ENCODE assay signal across 27 cellular contexts in genomic region chr7:14841086-14841485, GRCh38.
"Had no signal": no experiment of that assay in that cellular context is flagged by ENCODE, and none has a peak within 500 bp of the region (broad histone marks: within the 10 kb centered on the region; RNA-seq: fewer than 3 reads in every experiment).

No MANE protein-coding gene starts in this region.

- H3K4me3 ChIP-seq: left lung, lower lobe of right lung, neural progenitor cell, pancreas, prostate gland, skin epidermis, spleen, suprapubic skin, thoracic aorta, tibial artery, uterus had no signal

- DNase-seq: hypothalamus; immature natural killer cell; kidney; left colon; left lung; lower lobe of right lung; naive B cell; natural killer cell; nephron progenitor cell; occipital lobe; pancreas; posterior cingulate gyrus; retina; right cardiac atrium; spleen; stimulated activated CD4-positive, alpha-beta T cell treated with anti-CD3 and anti-CD28 coated beads, Interleukin-4, amount 100 ng/mL, for 24 hours; stimulated activated naive CD4-positive, alpha-beta T cell; tibial artery; uterus had no signal

- H3K9me3 ChIP-seq: lower lobe of right lung, neutrophil, pancreas, prostate gland, suprapubic skin, thoracic aorta, tibial artery, uterus had no signal

- H3K27me3 ChIP-seq: left lung, neural progenitor cell, neutrophil, pancreas, spleen, suprapubic skin, tibial artery, uterus had no signal

- H3K36me3 ChIP-seq: left lung, lower lobe of right lung, neural progenitor cell, neutrophil, pancreas, prostate gland, spleen, suprapubic skin, thoracic aorta, tibial artery, uterus had no signal

- H3K9ac ChIP-seq: neural progenitor cell had no signal

- ATAC-seq: left colon; left lung; lower lobe of right lung; natural killer cell; pancreas; right cardiac atrium; sciatic nerve; stimulated activated effector memory CD8-positive, alpha-beta T cell treated with anti-CD3 and anti-CD28 coated beads, Interleukin-12 subunit alpha, Interleukin-12 subunit beta, amount 100 ng/mL, for 72 hours had no signal

- H3K4me2 ChIP-seq: neural progenitor cell had no signal

- H2AFZ ChIP-seq: neural progenitor cell had no signal

- H3K27ac ChIP-seq: left lung, lower lobe of right lung, neural progenitor cell, neutrophil, pancreas, prostate gland, skin epidermis, spleen, suprapubic skin, thoracic aorta, tibial artery, uterus had no signal

- H3K4me1 ChIP-seq: left lung, lower lobe of right lung, pancreas, prostate gland, spleen, suprapubic skin, uterus had no signal
